ENCODE assay signal across 8 cellular contexts in genomic region chr17:81834831-81835267, GRCh38. TPM values are rescaled to one million over a fixed set of nuclear protein-coding genes. Genes with fewer than 3 reads are reported as not detected.
DNase-seq lines count a peak whose midpoint lies in the region; ATAC-seq and TF ChIP-seq lines count a peak whose summit lies in the region.

Gene PPP1R27 (minus strand): TSS chr17:81835050. CDS start chr17:81834953, 97 bp downstream.

- in situ Hi-C loops in astrocyte of the spinal cord (cut with HindIII; ENCODE audit: low sequenced_read_pairs) = no loop called here

- 89 to 97% (median 93%) methylated on average over 19 to 26 of the region's 26 CpGs for WGBS in heart left ventricle, 4 donors
- WGBS in lung, 2 donors = 92 to 93% methylated on average over 26 of the region's 26 CpGs
- WGBS in upper lobe of left lung, 2 donors = 93 to 98% methylated on average over 6 to 24 of the region's 26 CpGs

- ATAC-seq in heart left ventricle (no peak), Right ventricle myocardium inferior (no peak), lung (ENCODE audit: insufficient read depth, low FRiP score) (no peak), upper lobe of left lung (ENCODE audit: low FRiP score in 2 of 2) (no peak), GM19395 (IDR thresholded peaks at IDR 0.05; ENCODE audit: unreplicated experiment) (no peak)

- H3K27me3 ChIP-seq in heart left ventricle = no peaks in the 10 kb centered on the region
- H3K27me3 ChIP-seq in lung (ENCODE audit: control insufficient read depth, insufficient read depth) = no peaks in the 10 kb centered on the region
- H3K27me3 ChIP-seq in upper lobe of left lung = no peaks in the 10 kb centered on the region

- H3K4me1 ChIP-seq in heart left ventricle = peaks cover 0 to 31% (median 21%) of the 10 kb centered on the region in 12 donors
- peaks cover 4 to 11% of the 10 kb centered on the region in 2 donors for H3K4me1 ChIP-seq in lung (ENCODE audit: control insufficient read depth in 2 of 2, insufficient read depth in 2 of 2, low read length in 2 of 2)
- H3K4me1 ChIP-seq in upper lobe of left lung = peaks cover 18 to 35% (median 25%) of the 10 kb centered on the region in 4 donors

- intact Hi-C loops in heart left ventricle (cut with DNase I) = no loop called here
- intact Hi-C loops in Right ventricle myocardium inferior (cut with DNase I) = no loop called here

- H3K4me3 ChIP-seq in heart left ventricle = peak within 1 kb of the TSS in 11 of 12 donors; percentile 50 to 97 (median 83)
- H3K4me3 ChIP-seq in astrocyte of the spinal cord (ENCODE audit: low read depth, low read length) = peak within 1 kb of the TSS; percentile 76
- H3K4me3 ChIP-seq in lung = no peak within 1 kb of the TSS
- H3K4me3 ChIP-seq in upper lobe of left lung = peak within 1 kb of the TSS in 3 of 4 donors; percentile 86 to 97 (median 88)

- TF ChIP-seq EP300 in upper lobe of left lung (IDR thresholded peaks at IDR 0.05) = no peak

- H3K36me3 ChIP-seq in heart left ventricle (no peaks in the 10 kb centered on the region), lung (ENCODE audit: control insufficient read depth in 2 of 2, insufficient read depth in 2 of 2, low read length in 2 of 2) (no peaks in the 10 kb centered on the region), upper lobe of left lung (no peaks in the 10 kb centered on the region)

- no peak for TF ChIP-seq POLR2A in heart left ventricle (IDR thresholded peaks at IDR 0.05)
- TF ChIP-seq POLR2A in upper lobe of left lung (IDR thresholded peaks at IDR 0.05) = no peak

- TF ChIP-seq CTCF in heart left ventricle (IDR thresholded peaks at IDR 0.05) (no peak), astrocyte of the spinal cord (IDR thresholded peaks at IDR 0.05; ENCODE audit: low read depth, low read length) (no peak), lung (IDR thresholded peaks at IDR 0.05; ENCODE audit: control extremely low read depth, extremely low read depth) (no peak), upper lobe of left lung (IDR thresholded peaks at IDR 0.05) (no peak)

- DNase-seq in heart left ventricle (no peak), Right ventricle myocardium inferior (ENCODE audit: missing footprints) (no peak), astrocyte of the spinal cord (ENCODE audit: low read depth, low spot score) (no peak), lung (ENCODE audit: low spot score) (no peak), upper lobe of left lung (peak in 1 of 2 donors; percentile 84)
- DNase-seq in activated effector memory CD4-positive, alpha-beta T cell treated with Interleukin-2 at 50 U/mL for 16 hours = no peak
- no peak for DNase-seq in stimulated activated CD4-positive, alpha-beta T cell treated with anti-CD3 and anti-CD28 coated beads, Interleukin-1b, Interleukin-23, amount 100 ng/mL, for 48 hours

- H3K9me3 ChIP-seq in heart left ventricle (no peaks in the 10 kb centered on the region), lung (ENCODE audit: control insufficient read depth in 2 of 2, insufficient read depth in 1 of 2, low read length in 1 of 2) (no peaks in the 10 kb centered on the region), upper lobe of left lung (no peaks in the 10 kb centered on the region)

- H3K27ac ChIP-seq in heart left ventricle (peak within 1 kb of the TSS in 9 of 12 donors; percentile 94 to 99 (median 96)), lung (ENCODE audit: low read depth in 1 of 2, low read length in 1 of 2) (peak within 1 kb of the TSS; percentile 89 to 95), upper lobe of left lung (peak within 1 kb of the TSS; percentile 91 to 96 (median 92))

RNA-seq across cellular contexts. Expression of gene PPP1R27, which starts in this region (rescaled TPM):
- total RNA-seq in heart left ventricle (not detected), Right ventricle myocardium inferior (not detected), lung (not detected), upper lobe of left lung (not detected)
- polyA plus RNA-seq in heart left ventricle (not detected), lung (under 1 TPM in 1 of 2 donors, not detected in 1; 0.13 TPM)
